In the genomic region with DNA sequence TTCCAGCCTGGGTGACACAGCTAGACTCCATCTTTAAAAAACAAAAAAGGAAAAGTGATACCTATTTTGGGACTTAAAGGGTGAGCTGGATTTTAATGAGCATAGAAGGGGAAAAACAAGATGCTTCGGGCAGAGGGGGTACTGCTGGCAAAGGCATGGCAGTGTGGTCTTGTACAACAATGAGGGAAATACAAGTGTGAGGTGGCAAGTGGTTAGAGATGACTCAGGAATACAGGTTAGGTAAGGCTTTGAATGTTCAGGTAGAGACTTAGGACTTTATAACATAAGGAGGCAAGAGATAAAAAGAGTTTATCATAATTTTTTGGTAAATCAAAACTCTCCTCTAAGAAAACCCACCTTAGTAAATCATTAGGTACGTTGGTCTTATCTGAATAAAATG, we compare ENCODE assay signal across 19 cellular contexts.
"Had no signal": no experiment of that assay in that cellular context is flagged by ENCODE, and none has a peak within 500 bp of the region (broad histone marks: within the 10 kb centered on the region; RNA-seq: fewer than 3 reads in every experiment).

No MANE protein-coding gene starts in this region.

- H3K27me3 ChIP-seq: heart right ventricle, sigmoid colon, transverse colon had no signal

- H3K27ac Mint-ChIP-seq: mesothelial cell of epicardium; natural killer cell; stimulated activated naive B cell treated with anti-CD40 and anti-IgM and Interleukin-4, amounts not matched to agents 10 μg/mL and 1 μg/mL and 100 μg/mL, for 72 hours; stimulated activated naive CD8-positive, alpha-beta T cell treated with anti-CD3 and anti-CD28 coated beads, Interleukin-15, amount 100 ng/mL, for 72 hours had no signal

- H3K4me1 Mint-ChIP-seq: natural killer cell; stimulated activated naive B cell treated with anti-CD40 and anti-IgM and Interleukin-4, amounts not matched to agents 10 μg/mL and 1 μg/mL and 100 μg/mL, for 72 hours; stimulated activated naive CD8-positive, alpha-beta T cell treated with anti-CD3 and anti-CD28 coated beads, Interleukin-15, amount 100 ng/mL, for 72 hours had no signal

- H3K4me3 Mint-ChIP-seq: mesothelial cell of epicardium; natural killer cell; stimulated activated naive B cell treated with anti-CD40 and anti-IgM and Interleukin-4, amounts not matched to agents 10 μg/mL and 1 μg/mL and 100 μg/mL, for 72 hours; stimulated activated naive CD8-positive, alpha-beta T cell treated with anti-CD3 and anti-CD28 coated beads, Interleukin-15, amount 100 ng/mL, for 72 hours had no signal

- H3K27ac ChIP-seq: heart right ventricle, sigmoid colon, skin epidermis, thoracic aorta, transverse colon had no signal

- ATAC-seq: heart right ventricle; left lobe of liver; natural killer cell; stimulated activated naive B cell treated with anti-CD40 and anti-IgM and Interleukin-4, amounts not matched to agents 10 μg/mL and 1 μg/mL and 100 μg/mL, for 72 hours; stimulated activated naive CD8-positive, alpha-beta T cell treated with anti-CD3 and anti-CD28 coated beads, Interleukin-15, amount 100 ng/mL, for 72 hours had no signal

- FAIRE-seq: endometrium, islet of Langerhans had no signal

- H3K36me3 Mint-ChIP-seq: natural killer cell; stimulated activated naive B cell treated with anti-CD40 and anti-IgM and Interleukin-4, amounts not matched to agents 10 μg/mL and 1 μg/mL and 100 μg/mL, for 72 hours had no signal

- H3K36me3 ChIP-seq: heart right ventricle, sigmoid colon, thoracic aorta, transverse colon had no signal

- H3K27me3 Mint-ChIP-seq: stimulated activated naive B cell treated with anti-CD40 and anti-IgM and Interleukin-4, amounts not matched to agents 10 μg/mL and 1 μg/mL and 100 μg/mL, for 72 hours; stimulated activated naive CD8-positive, alpha-beta T cell treated with anti-CD3 and anti-CD28 coated beads, Interleukin-15, amount 100 ng/mL, for 72 hours had no signal

- DNase-seq: effector memory CD4-positive, alpha-beta T cell; erythroblast; foreskin melanocyte; heart right ventricle; hypothalamus; kidney glomerular epithelial cell; natural killer cell; sigmoid colon; stimulated activated CD4-positive, alpha-beta T cell treated with anti-CD3 and anti-CD28 coated beads, Interleukin-2, amount 100 ng/mL, for 24 hours; stimulated activated CD4-positive, alpha-beta T cell treated with anti-CD3 and anti-CD28 coated beads, Interleukin-4, amount 100 ng/mL, for 4 hours; stimulated activated naive B cell treated with anti-CD40 and anti-IgM and Interleukin-4, amounts not matched to agents 10 μg/mL and 1 μg/mL and 100 μg/mL, for 72 hours; stimulated activated naive CD8-positive, alpha-beta T cell treated with anti-CD3 and anti-CD28 coated beads, Interleukin-15, amount 100 ng/mL, for 72 hours; transverse colon had no signal

- H3K4me1 ChIP-seq: sigmoid colon, transverse colon had no signal

- H3K9me3 ChIP-seq: heart right ventricle, sigmoid colon, thoracic aorta, transverse colon had no signal

- H3K4me3 ChIP-seq: heart right ventricle, sigmoid colon, skin epidermis, thoracic aorta, transverse colon had no signal
